In genomic region chr16:24737391-24737871, GRCh38 we compare ENCODE assay signal across 9 cellular contexts.
DNase-seq lines count a peak whose midpoint lies in the region; ATAC-seq and TF ChIP-seq lines count a peak whose summit lies in the region.
"Had no signal": no experiment of that assay in that cellular context is flagged by ENCODE, and none has a peak within 500 bp of the region (broad histone marks: within the 10 kb centered on the region; RNA-seq: fewer than 3 reads in every experiment).

No MANE protein-coding gene starts in this region.

- H3K27me3 Mint-ChIP-seq in nephron progenitor cell (ENCODE audit: low read depth, poor library complexity) = peaks cover 2% of the 10 kb centered on the region
- H3K27me3 Mint-ChIP-seq: activated CD4-positive, alpha-beta T cell treated with anti-CD3 and anti-CD28 coated beads, Interleukin-2, amount 10 ng/mL, durations not matched to agents 7 days and 5 days had no signal

- H3K4me1 Mint-ChIP-seq in nephron progenitor cell = peaks cover 19% of the 10 kb centered on the region

- no peak for TF ChIP-seq CTCF in AG09319 (IDR thresholded peaks at IDR 0.05; ENCODE audit: low read depth, low read length)
- no peak for TF ChIP-seq CTCF in epithelial cell of esophagus (IDR thresholded peaks at IDR 0.05; ENCODE audit: insufficient read depth, low read depth, low read length, missing control alignments)
- no peak for TF ChIP-seq CTCF in nephron progenitor cell (IDR thresholded peaks at IDR 0.05)

- no peak overlapping the region for H3K4me3 ChIP-seq in epithelial cell of esophagus (ENCODE audit: low read length)

- ATAC-seq in GM21717 (IDR thresholded peaks at IDR 0.05; ENCODE audit: unreplicated experiment) (no peak), HG02885 (IDR thresholded peaks at IDR 0.05; ENCODE audit: poor library complexity, unreplicated experiment) (no peak)

- H3K4me3 Mint-ChIP-seq in nephron progenitor cell = no peak overlapping the region
- H3K4me3 Mint-ChIP-seq: activated CD4-positive, alpha-beta T cell treated with anti-CD3 and anti-CD28 coated beads, Interleukin-2, amount 10 ng/mL, durations not matched to agents 7 days and 5 days had no signal

- H3K36me3 Mint-ChIP-seq in nephron progenitor cell (ENCODE audit: low read depth) = peaks cover 56% of the 10 kb centered on the region

- H3K27ac Mint-ChIP-seq in nephron progenitor cell = peak overlapping the region; percentile 2
- H3K27ac Mint-ChIP-seq: activated CD4-positive, alpha-beta T cell treated with anti-CD3 and anti-CD28 coated beads, Interleukin-2, amount 10 ng/mL, durations not matched to agents 7 days and 5 days had no signal

- H3K9me3 Mint-ChIP-seq in nephron progenitor cell = no peaks in the 10 kb centered on the region
- H3K9me3 Mint-ChIP-seq: activated CD4-positive, alpha-beta T cell treated with anti-CD3 and anti-CD28 coated beads, Interleukin-2, amount 10 ng/mL, durations not matched to agents 7 days and 5 days had no signal

- DNase-seq in AG09319 (ENCODE audit: extremely low read depth, low read depth) (peak; percentile 14), OCI-M1 (lab: John Stamatoyannopoulos, UW) (peak; percentile 35), epithelial cell of esophagus (ENCODE audit: low read depth) (peak; percentile 29), nephron progenitor cell (no peak), SW480 (ENCODE audit: low spot score) (no peak)
- no peak for DNase-seq in stimulated activated naive CD4-positive, alpha-beta T cell treated with Interleukin-2 at 50 U/mL for 16 hours (lab: John Stamatoyannopoulos, UW)
- DNase-seq: activated CD4-positive, alpha-beta T cell treated with anti-CD3 and anti-CD28 coated beads, Interleukin-2, amount 10 ng/mL, durations not matched to agents 7 days and 5 days had no signal

Comparison
In these comparisons a context has a peak if more than half of its experiments do, and no peak if none do; other contexts are left out.
1. DNase-seq: peak in AG09319 (single experiment), OCI-M1 (single experiment) and epithelial cell of esophagus (single experiment); none in nephron progenitor cell (single experiment), SW480 (single experiment) and stimulated activated naive CD4-positive, alpha-beta T cell treated with Interleukin-2 at 50 U/mL for 16 hours (single experiment).